18 cellular contexts compared by ENCODE assay signal in genomic region chr6:41568202-41568584, GRCh38. TPM values are rescaled to one million over a fixed set of nuclear protein-coding genes. Genes with fewer than 3 reads are reported as not detected.
A peak's percentile ranks its signal among the peaks of the same experiment; 100 is the strongest.
DNase-seq lines count a peak whose midpoint lies in the region; ATAC-seq, FAIRE-seq and TF ChIP-seq lines count a peak whose summit lies in the region.
"Had no signal": no experiment of that assay in that cellular context is flagged by ENCODE, and none has a peak within 500 bp of the region (broad histone marks: within the 10 kb centered on the region; RNA-seq: fewer than 3 reads in every experiment).

No MANE protein-coding gene starts in this region.

- H4K5ac ChIP-seq in IMR-90 (ENCODE audit: low read depth, low read length) (no peak overlapping the region), H1 (ENCODE audit: insufficient read length, low read depth, low read length) (no peak overlapping the region)

- in situ Hi-C loops in IMR-90 (cut with MboI; ENCODE audit: low sequenced_read_pairs): no loop called here

- no peak overlapping the region for H2AK9ac ChIP-seq in IMR-90 (replicated peaks; ENCODE audit: low read depth, low read length, poor library complexity)

- H3K27ac ChIP-seq in IMR-90 (ENCODE audit: insufficient read depth, low read length) (no peak overlapping the region), H1 (ENCODE audit: low read depth, low read length) (no peak overlapping the region), mucosa of rectum (ENCODE audit: low read depth in 2 of 2, low read length in 2 of 2) (peak overlapping the region; percentile 10 to 32), tibial nerve (peak overlapping the region; percentile 46 to 88 (median 78))

- H3K23ac ChIP-seq in IMR-90 (ENCODE audit: low read depth, low read length) (no peak overlapping the region), H1 (ENCODE audit: insufficient read length) (no peak overlapping the region)

- peaks cover 0 to 12% of the 10 kb centered on the region in 2 experiments; a peak in 2 of 4 replicates for H3K79me2 ChIP-seq in H1 (ENCODE audit: control insufficient read depth in 1 of 2, insufficient read depth in 2 of 2, low read length in 2 of 2)

- no peak for TF ChIP-seq EP300 in H1 (IDR thresholded peaks at IDR 0.05; ENCODE audit: borderline replicate concordance in 1 of 2, low read depth in 2 of 2, low read length in 2 of 2)
- TF ChIP-seq EP300 in tibial nerve (IDR thresholded peaks at IDR 0.05): no peak

- no CpG with 5 or more reads among the region's 6 CpGs for WGBS in IMR-90 (ENCODE audit: extremely low coverage in 2 of 2, insufficient read length in 1 of 2), 2 experiments
- WGBS in H1 (ENCODE audit: extremely low coverage in 1 of 2, insufficient coverage in 1 of 2, insufficient read length in 1 of 2, insufficient replicate concordance in 2 of 2, low coverage in 1 of 2, low lambda C conversion rate in 2 of 2, missing lambda C conversion rate in 1 of 2), 2 experiments: 87% methylated on average over 6 of the region's 6 CpGs; no CpG with 5 or more reads in 1 of the 2 experiments
- 82 to 86% methylated on average over 6 of the region's 6 CpGs for WGBS in tibial nerve, 2 donors

- peaks cover 25% of the 10 kb centered on the region; the same call in 1 of the 2 replicates for H3K9me1 ChIP-seq in IMR-90 (ENCODE audit: insufficient read depth, low read length)

- TF ChIP-seq RAD21 in IMR-90 (IDR thresholded peaks at IDR 0.05; ENCODE audit: low read length): no peak
- TF ChIP-seq RAD21 in H1 (IDR thresholded peaks at IDR 0.05 in 1 of 2, conservative IDR thresholded peaks at IDR 0.05 in 1 of 2; ENCODE audit: low read depth in 2 of 2, low read length in 2 of 2): no peak

- peak overlapping the region; percentile 81; the same call in 1 of the 2 replicates for H2BK12ac ChIP-seq in H1 (ENCODE audit: low read depth, low read length)

- H2BK15ac ChIP-seq in IMR-90 (ENCODE audit: low read depth, low read length): no peak overlapping the region
- 0 out of 2 replicates have a peak overlapping the region, but pooled peaks have one; percentile 99 for H2BK15ac ChIP-seq in H1 (ENCODE audit: low read length)

- H3K4me3 ChIP-seq in IMR-90 (ENCODE audit: insufficient read depth, low read depth, low read length): no peak overlapping the region
- no peak overlapping the region for H3K4me3 ChIP-seq in H1 (ENCODE audit: extremely low read depth in 1 of 4, insufficient read depth in 2 of 4, low read depth in 3 of 4, low read length in 4 of 4)
- H3K4me3 ChIP-seq in mucosa of rectum (ENCODE audit: low read length in 2 of 2): no peak overlapping the region
- H3K4me3 ChIP-seq in tibial nerve: no peak overlapping the region
- H3K4me3 ChIP-seq: dorsolateral prefrontal cortex, smooth muscle cell had no signal

- TF ChIP-seq CTCF in IMR-90 (conservative IDR thresholded peaks at IDR 0.05; ENCODE audit: low read depth, low read length): no peak
- no peak for TF ChIP-seq CTCF in H1 (IDR thresholded peaks at IDR 0.05; ENCODE audit: control extremely low read depth in 1 of 3, insufficient read depth in 1 of 3, low read depth in 1 of 3, low read length in 3 of 3)
- TF ChIP-seq CTCF in tibial nerve (IDR thresholded peaks at IDR 0.05): no peak

- no peak for TF ChIP-seq POLR2A in IMR-90 (IDR thresholded peaks at IDR 0.05; ENCODE audit: low read depth, low read length)
- no peak for TF ChIP-seq POLR2A in H1 (IDR thresholded peaks at IDR 0.05; ENCODE audit: control extremely low read depth in 1 of 2, low read depth in 2 of 2, low read length in 2 of 2)
- no peak for TF ChIP-seq POLR2A in tibial nerve (IDR thresholded peaks at IDR 0.05)

- H3K56ac ChIP-seq in IMR-90 (ENCODE audit: extremely low read depth, insufficient read depth, low read length) (no peak overlapping the region), H1 (replicated peaks; ENCODE audit: insufficient read length, low read depth, low read length) (no peak overlapping the region)

- H4K8ac ChIP-seq in IMR-90 (ENCODE audit: low read depth in 2 of 2, low read length in 2 of 2) (no peak overlapping the region), H1 (ENCODE audit: extremely low read depth, insufficient read depth, low read length) (no peak overlapping the region)

- H4K91ac ChIP-seq in IMR-90 (ENCODE audit: insufficient read depth, low read depth, low read length): no peak overlapping the region
- H4K91ac ChIP-seq in H1 (replicated peaks; ENCODE audit: insufficient read length, low read length): no peak overlapping the region

- H3K4ac ChIP-seq in IMR-90 (ENCODE audit: low read depth, low read length): peak overlapping the region; percentile 59; the same call in 1 of the 2 replicates
- H3K4ac ChIP-seq in H1 (replicated peaks; ENCODE audit: insufficient read length, low read depth, low read length): no peak overlapping the region

- no peaks in the 10 kb centered on the region for H3K9me3 ChIP-seq in IMR-90 (ENCODE audit: control insufficient read depth, insufficient read depth, low read length)
- no peaks in the 10 kb centered on the region for H3K9me3 ChIP-seq in H1 (ENCODE audit: insufficient read depth in 2 of 2, low read depth in 1 of 2, low read length in 1 of 2)
- no peaks in the 10 kb centered on the region for H3K9me3 ChIP-seq in mucosa of rectum (ENCODE audit: control insufficient read depth in 2 of 2, low read length in 2 of 2)
- no peaks in the 10 kb centered on the region for H3K9me3 ChIP-seq in tibial nerve

- H3K4me1 ChIP-seq in IMR-90 (ENCODE audit: control insufficient read depth, insufficient read depth, low read length): peaks cover 10% of the 10 kb centered on the region; the same call in 1 of the 2 replicates
- peaks cover 25 to 42% (median 36%) of the 10 kb centered on the region in 4 experiments for H3K4me1 ChIP-seq in H1 (replicated peaks in 1 of 4; ENCODE audit: control insufficient read depth in 3 of 4, insufficient read depth in 4 of 4, low read length in 3 of 4)
- peaks cover 0 to 4% of the 10 kb centered on the region in 2 donors for H3K4me1 ChIP-seq in mucosa of rectum (ENCODE audit: control insufficient read depth in 2 of 2, insufficient read depth in 2 of 2, low read length in 2 of 2)
- H3K4me1 ChIP-seq in tibial nerve: peaks cover 5 to 84% (median 43%) of the 10 kb centered on the region in 4 donors

- H2BK5ac ChIP-seq in IMR-90 (ENCODE audit: low read depth, low read length, poor library complexity, severe bottlenecking) (no peak overlapping the region), H1 (ENCODE audit: low read depth, low read length) (no peak overlapping the region)

- H2AK5ac ChIP-seq in IMR-90 (ENCODE audit: low read depth, low read length) (no peak overlapping the region), H1 (ENCODE audit: low read depth, low read length) (no peak overlapping the region)

- dilution Hi-C loops in IMR-90 (cut with HindIII; ENCODE audit: low sequenced_read_pairs, unreplicated experiment): no loop called here

- H4K20me1 ChIP-seq in IMR-90 (ENCODE audit: insufficient read depth, low read length) (no peaks in the 10 kb centered on the region; the same call in 1 of the 2 replicates), H1 (replicated peaks in 1 of 2; ENCODE audit: control insufficient read depth in 1 of 2, insufficient read depth in 2 of 2, low read length in 2 of 2) (no peaks in the 10 kb centered on the region)

- H3K36me3 ChIP-seq in IMR-90 (ENCODE audit: control insufficient read depth, insufficient read depth, low read length) (peaks cover 24% of the 10 kb centered on the region), H1 (ENCODE audit: control insufficient read depth in 2 of 4, insufficient read depth in 4 of 4, low read length in 3 of 4) (peaks cover 0 to 5% (median 0%) of the 10 kb centered on the region in 4 experiments; a peak in 2 of 8 replicates), mucosa of rectum (ENCODE audit: control insufficient read depth in 2 of 2, insufficient read depth in 2 of 2, low read length in 2 of 2) (peaks cover 29 to 32% of the 10 kb centered on the region in 2 donors), tibial nerve (peaks cover 0 to 25% (median 0%) of the 10 kb centered on the region in 3 donors)

- H2AFZ ChIP-seq in IMR-90 (replicated peaks; ENCODE audit: low read length, poor library complexity) (peak overlapping the region; percentile 54), H1 (ENCODE audit: low read length) (no peak overlapping the region)

- H2BK20ac ChIP-seq in IMR-90 (ENCODE audit: low read depth, low read length) (no peak overlapping the region), H1 (ENCODE audit: low read length) (no peak overlapping the region)

- H3K79me1 ChIP-seq in IMR-90 (ENCODE audit: low read depth in 1 of 2, low read length in 2 of 2) (peaks cover 5 to 33% of the 10 kb centered on the region in 2 experiments; a peak in 3 of 4 replicates), H1 (ENCODE audit: low read depth, low read length) (no peaks in the 10 kb centered on the region)

- FAIRE-seq in H1 (lab: Jason Lieb, UNC): no peak

- no peak for ATAC-seq in IMR-90 (ENCODE audit: low read depth)
- no peak for ATAC-seq in HG03571 (IDR thresholded peaks at IDR 0.05; ENCODE audit: unreplicated experiment)
- ATAC-seq: stimulated activated effector memory CD8-positive, alpha-beta T cell treated with anti-CD3 and anti-CD28 coated beads, Interleukin-12 subunit alpha, Interleukin-12 subunit beta, amount 100 ng/mL, for 72 hours; WTC11 had no signal

- intact Hi-C loops in IMR-90 (cut with micrococcal nuclease): no loop called here

- no TSS peak for BruUV-seq in IMR-90 (replicated peaks; lab: Mats Ljungman, UMichigan)

- H3K14ac ChIP-seq in IMR-90 (replicated peaks; ENCODE audit: low read depth, low read length): no peak overlapping the region
- no peak overlapping the region for H3K14ac ChIP-seq in H1 (ENCODE audit: insufficient read length)

- H2BK120ac ChIP-seq in IMR-90 (ENCODE audit: low read depth, low read length) (no peak overlapping the region), H1 (replicated peaks; ENCODE audit: low read depth, low read length) (no peak overlapping the region)

- DNase-seq in IMR-90 (no peak), H1 (ENCODE audit: low read depth in 1 of 2, low spot score in 2 of 2) (no peak), tibial nerve (ENCODE audit: low spot score in 2 of 2) (no peak), amygdala (lab: John Stamatoyannopoulos, UW) (no peak)
- no peak for DNase-seq in stimulated activated CD4-positive, alpha-beta T cell treated with anti-CD3 and anti-CD28 coated beads, Interleukin-4, amount 100 ng/mL, for 4 hours
- DNase-seq: activated CD4-positive, alpha-beta T cell treated with anti-CD3 and anti-CD28 coated beads, Interleukin-2, amount 50 U/mL, for 4 hours; activated naive CD4-positive, alpha-beta T cell treated with anti-CD3 and anti-CD28 coated beads, Interleukin-2, amount 50 U/mL, for 16 hours; CD4-positive, alpha-beta T cell; central memory CD4-positive, alpha-beta T cell; dorsolateral prefrontal cortex; glutamatergic neuron; NCI-H446; stimulated activated CD4-positive, alpha-beta T cell treated with anti-CD3 and anti-CD28 coated beads, Interleukin-2, amount 100 ng/mL, for 24 hours had no signal

- peaks cover 3% of the 10 kb centered on the region; the same call in 1 of the 2 replicates for H3K23me2 ChIP-seq in H1 (ENCODE audit: low read depth, low read length)

- no peak overlapping the region for H3K18ac ChIP-seq in IMR-90 (ENCODE audit: low read depth, low read length)
- H3K18ac ChIP-seq in H1 (ENCODE audit: extremely low read depth, low read length): no peak overlapping the region

- POLR2A ChIA-PET in IMR-90 (lab: Charles Lee; ENCODE audit: unreplicated experiment) (no interaction called here), H1 (lab: Charles Lee; ENCODE audit: partially characterized antibody) (interaction anchor here (1.2 to 2.7 kb wide), 2 partner anchors 11 to 18 kb away, joined by 3 to 26 read pairs; no protein-coding TSS in a partner anchor)

- H3K9ac ChIP-seq in IMR-90 (ENCODE audit: low read depth, low read length) (no peak overlapping the region), H1 (replicated peaks in 1 of 4; ENCODE audit: extremely low read depth in 1 of 4, low read depth in 3 of 4, low read length in 3 of 4) (no peak overlapping the region), mucosa of rectum (ENCODE audit: low read depth in 1 of 2, low read length in 2 of 2) (no peak overlapping the region)

- CTCF ChIA-PET in IMR-90 (lab: Yijun Ruan, JAX) (no interaction called here), H1 (lab: Charles Lee; ENCODE audit: partially characterized antibody) (interaction anchor here (0.9 to 1.7 kb wide), 4 partner anchors 11 to 116 kb away, joined by 3 to 5 read pairs (median 4); no protein-coding TSS in a partner anchor)

- H3K27me3 ChIP-seq in IMR-90 (ENCODE audit: control insufficient read depth, insufficient read depth, low read length) (no peaks in the 10 kb centered on the region), H1 (replicated peaks in 1 of 4; ENCODE audit: control insufficient read depth in 3 of 4, extremely low read depth in 1 of 4, insufficient read depth in 3 of 4, low read length in 3 of 4) (no peaks in the 10 kb centered on the region), mucosa of rectum (ENCODE audit: control insufficient read depth in 2 of 2, insufficient read depth in 2 of 2, low read length in 2 of 2) (no peaks in the 10 kb centered on the region), tibial nerve (no peaks in the 10 kb centered on the region)
- H3K27me3 ChIP-seq: dorsolateral prefrontal cortex had no signal

- H3K4me2 ChIP-seq in IMR-90 (ENCODE audit: low read depth, low read length) (no peak overlapping the region), H1 (ENCODE audit: insufficient read depth in 1 of 2, low read depth in 2 of 2, low read length in 2 of 2) (no peak overlapping the region)
- H3K4me2 ChIP-seq: smooth muscle cell had no signal

RNA-seq across cellular contexts. Expression of gene FOXP4, which starts 22.0 kb away (rescaled TPM):
- total RNA-seq in IMR-90 (2012; rRNA removed) (0.72 and 0.83 TPM in 2 replicates), tibial nerve (10 to 100 TPM; 11.1 to 16.2 (median 14.7) TPM)
- polyA plus RNA-seq in IMR-90 (2012; rRNA removed) (9.5 and 10.4 TPM in 2 replicates), H1 (2011; rRNA removed) (4.8 and 6.7 TPM in 2 replicates)
- 6.0 and 13.9 TPM in 2 replicates for polyA plus RNA-seq in IMR-90 (2012; cell fraction: cytosol; rRNA removed)
- polyA plus RNA-seq in IMR-90 (2012; cell fraction: nucleus; rRNA removed; ENCODE audit: low replicate concordance): 9.7 and 21.6 TPM in 2 replicates
- total RNA-seq in H1 (2021; fragmentation: NEBNext Ultra II Directional; extraction: Animal tissue kit (Norgen Biotek cat#: 25700)): 13.3 and 14.7 TPM in 2 replicates
- polyA plus RNA-seq in H1 (2011; cell fraction: cytosol; rRNA removed): 2.2 TPM
- polyA plus RNA-seq in H1 (2011; cell fraction: nucleus; rRNA removed): 8.8 TPM
- polyA plus RNA-seq in H1 (2012, experiment 1 of 2): 9.6 to 20.8 TPM (median 19.1 TPM) in 4 replicates
- polyA plus RNA-seq in H1 (2012, experiment 2 of 2): 13.4 TPM
- 5.1 TPM for polyA plus RNA-seq in H1 (2013, experiment 1 of 2)
- 5.1 TPM for polyA plus RNA-seq in H1 (2013, experiment 2 of 2)
- polyA minus RNA-seq in H1 (2011; rRNA and poly(A)+ RNA removed): 2.0 and 2.4 TPM in 2 replicates
- polyA minus RNA-seq in H1 (2011; cell fraction: cytosol; rRNA and poly(A)+ RNA removed): 9.3 TPM
- 5.1 TPM for polyA minus RNA-seq in H1 (2011; cell fraction: nucleus; rRNA and poly(A)+ RNA removed)

Comparison
In these comparisons a context has a peak if more than half of its experiments do, and no peak if none do; other contexts are left out.
1. H3K27ac ChIP-seq: peak in mucosa of rectum (2 of 2) and tibial nerve (4 of 4); none in IMR-90 (single experiment) and H1 (single experiment).